In genomic region chr17:10197362-10197720, GRCh38 we compare ENCODE assay signal across 10 cellular contexts. TPM values are rescaled to one million over a fixed set of nuclear protein-coding genes. Genes with fewer than 3 reads are reported as not detected.
DNase-seq lines count a peak whose midpoint lies in the region; ATAC-seq and TF ChIP-seq lines count a peak whose summit lies in the region.
"Had no signal": no experiment of that assay in that cellular context is flagged by ENCODE, and none has a peak within 500 bp of the region (broad histone marks: within the 10 kb centered on the region; RNA-seq: fewer than 3 reads in every experiment).

No MANE protein-coding gene starts in this region.

- ATAC-seq in central memory CD8-positive, alpha-beta T cell (replicated peaks; ENCODE audit: extremely low read depth, poor library complexity, severe bottlenecking), result no peak

- no peaks in the 10 kb centered on the region for H3K36me3 ChIP-seq in rectal smooth muscle tissue (ENCODE audit: control insufficient read depth, insufficient read depth, low read length)

- H3K4me3 Mint-ChIP-seq in CD14-positive monocyte, result peak overlapping the region; percentile 88 to 90
- H3K4me3 Mint-ChIP-seq in central memory CD8-positive, alpha-beta T cell, result peak overlapping the region; percentile 44
- no peak overlapping the region for H3K4me3 Mint-ChIP-seq in activated T-cell treated with anti-CD3 and anti-CD28 coated beads, Interleukin-2, amount 50 U/mL, for 24 hours

- H3K9ac ChIP-seq in rectal smooth muscle tissue (ENCODE audit: low read length), result no peak overlapping the region

- intact Hi-C loops in CD14-positive monocyte (cut with micrococcal nuclease), result no loop called here

- H3K27ac ChIP-seq in rectal smooth muscle tissue (ENCODE audit: low read depth, low read length), result peak overlapping the region; percentile 8

- TF ChIP-seq CTCF in CD14-positive monocyte (IDR thresholded peaks at IDR 0.05), result no peak

- H3K27me3 ChIP-seq in rectal smooth muscle tissue (ENCODE audit: control insufficient read depth, insufficient read depth, low read length), result no peaks in the 10 kb centered on the region

- peaks cover 16% of the 10 kb centered on the region for H3K9me3 ChIP-seq in iPS-18c (ENCODE audit: control insufficient read depth, insufficient read depth, low read length)

- H3K27me3 Mint-ChIP-seq in CD14-positive monocyte (ENCODE audit: low read depth in 3 of 3), result peaks cover 7 to 10% (median 9%) of the 10 kb centered on the region in 3 donors
- peaks cover 31% of the 10 kb centered on the region for H3K27me3 Mint-ChIP-seq in central memory CD8-positive, alpha-beta T cell
- peaks cover 40% of the 10 kb centered on the region for H3K27me3 Mint-ChIP-seq in activated T-cell treated with anti-CD3 and anti-CD28 coated beads, Interleukin-2, amount 50 U/mL, for 24 hours

- peak overlapping the region; percentile 77; the same call in 1 of the 2 replicates for H3K4me3 ChIP-seq in iPS-18c (ENCODE audit: insufficient read depth, low read depth, low read length)
- peak overlapping the region; percentile 40 for H3K4me3 ChIP-seq in rectal smooth muscle tissue (ENCODE audit: low read length)

- peak overlapping the region in 2 of 7 donors; percentile 46 to 72 for H3K27ac Mint-ChIP-seq in CD14-positive monocyte
- no peak overlapping the region for H3K27ac Mint-ChIP-seq in central memory CD8-positive, alpha-beta T cell (ENCODE audit: low read depth)
- H3K27ac Mint-ChIP-seq in activated T-cell treated with anti-CD3 and anti-CD28 coated beads, Interleukin-2, amount 50 U/mL, for 24 hours, result no peak overlapping the region

- peaks cover 30 to 34% of the 10 kb centered on the region in 2 donors for H3K36me3 Mint-ChIP-seq in CD14-positive monocyte
- H3K36me3 Mint-ChIP-seq in central memory CD8-positive, alpha-beta T cell (ENCODE audit: insufficient read depth), result peaks cover 6% of the 10 kb centered on the region
- H3K36me3 Mint-ChIP-seq in activated T-cell treated with anti-CD3 and anti-CD28 coated beads, Interleukin-2, amount 50 U/mL, for 24 hours (ENCODE audit: low read depth), result peaks cover 3% of the 10 kb centered on the region

- peaks cover 15 to 25% (median 21%) of the 10 kb centered on the region in 7 donors for H3K9me3 Mint-ChIP-seq in CD14-positive monocyte
- peaks cover 16% of the 10 kb centered on the region for H3K9me3 Mint-ChIP-seq in central memory CD8-positive, alpha-beta T cell
- H3K9me3 Mint-ChIP-seq in activated T-cell treated with anti-CD3 and anti-CD28 coated beads, Interleukin-2, amount 50 U/mL, for 24 hours, result peaks cover 22% of the 10 kb centered on the region

- peaks cover 40% of the 10 kb centered on the region for H3K4me1 Mint-ChIP-seq in CD14-positive monocyte
- H3K4me1 Mint-ChIP-seq in central memory CD8-positive, alpha-beta T cell, result peaks cover 11% of the 10 kb centered on the region
- peaks cover 7% of the 10 kb centered on the region for H3K4me1 Mint-ChIP-seq in activated T-cell treated with anti-CD3 and anti-CD28 coated beads, Interleukin-2, amount 50 U/mL, for 24 hours (ENCODE audit: low read depth)

- no peaks in the 10 kb centered on the region for H3K4me1 ChIP-seq in rectal smooth muscle tissue (ENCODE audit: control insufficient read depth, insufficient read depth, low read length)

- no peak for DNase-seq in CD14-positive monocyte (ENCODE audit: low spot score)
- DNase-seq in central memory CD8-positive, alpha-beta T cell (ENCODE audit: low spot score in 2 of 2), result no peak
- DNase-seq in NCI-H128 (lab: John Stamatoyannopoulos, UW; ENCODE audit: unreplicated experiment), result no peak
- no peak for DNase-seq in activated T-cell treated with anti-CD3 and anti-CD28 coated beads, Interleukin-2, amount 50 U/mL, for 24 hours
- DNase-seq in activated CD4-positive, CD25-positive, alpha-beta regulatory T cell (lab: John Stamatoyannopoulos, UW), result no peak
- DNase-seq in DMS 273 (lab: John Stamatoyannopoulos, UW; ENCODE audit: unreplicated experiment), result no peak
- DNase-seq: NCI-H446 treated with DMSO at 0.1 percent for 48 hours; stimulated activated CD4-positive, alpha-beta T cell treated with anti-CD3 and anti-CD28 coated beads, Interleukin-4, amount 100 ng/mL, for 4 hours had no signal

RNA-seq across cellular contexts. Expression of gene GAS7, which starts 1.1 kb away (rescaled TPM):
- 10 to 100 TPM; 53.1 to 66.6 TPM for polyA plus RNA-seq in CD14-positive monocyte
